ENCODE assay signal across 7 cellular contexts in the genomic region with DNA sequence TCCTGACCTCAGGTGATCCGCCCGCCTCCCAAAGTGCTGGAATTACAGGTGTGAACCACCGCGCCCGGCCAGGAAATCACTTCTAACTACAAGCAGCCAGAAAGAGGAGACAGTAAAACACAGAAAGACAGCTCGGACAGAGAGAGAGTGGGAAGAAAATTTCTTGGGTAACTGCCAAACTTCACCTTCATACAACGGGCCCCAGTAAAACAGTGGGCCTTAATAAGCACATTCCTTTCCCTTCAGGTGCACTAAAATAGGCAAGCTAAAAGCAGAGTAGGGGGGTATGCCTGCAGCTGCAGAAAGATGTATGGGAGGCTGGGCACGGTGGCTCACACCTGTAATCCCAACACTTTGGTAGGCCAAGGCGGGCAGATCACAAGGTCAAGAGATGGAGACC. TPM values are rescaled to one million over a fixed set of nuclear protein-coding genes. Genes with fewer than 3 reads are reported as not detected.
DNase-seq lines count a peak whose midpoint lies in the region; ATAC-seq and TF ChIP-seq lines count a peak whose summit lies in the region.
"Not testable (repeated sequence)": the region's sequence is repeated elsewhere in the genome, so short reads cannot be mapped to it uniquely, and the experiment has no call there.

No MANE protein-coding gene starts in this region.

- not testable (repeated sequence) for H3K27me3 ChIP-seq in CD8-positive, alpha-beta T cell (ENCODE audit: insufficient read depth, low read length); KMS-11 (ENCODE audit: insufficient read depth, low read depth); left ventricle myocardium inferior (ENCODE audit: low read depth)

- peaks cover 53% of the 10 kb centered on the region for H3K4me1 Mint-ChIP-seq in CD8-positive, alpha-beta T cell (ENCODE audit: low read depth)
- peaks cover 17% of the 10 kb centered on the region for H3K4me1 Mint-ChIP-seq in T-helper 1 cell treated with Interleukin-12 subunit alpha and Interleukin-12 subunit beta and Interleukin-4 antibody, amounts not matched to agents 30 μg/mL and 1 μg/mL, for 36 hours (ENCODE audit: low read depth)
- H3K4me1 Mint-ChIP-seq in activated T-helper 1 cell treated with anti-CD3 and anti-CD28 coated beads, Interleukin-12 subunit alpha, Interleukin-12 subunit beta, Interleukin-2, Interleukin-4 antibody, amounts not matched to agents 30 ng/mL and 10 ng/mL and 1 ng/mL, durations not matched to agents 14 hours and 24 hours and 36 hours (ENCODE audit: low read depth) = peaks cover 21% of the 10 kb centered on the region
- H3K4me1 Mint-ChIP-seq in MCF 10A (ENCODE audit: insufficient read depth, unreplicated experiment) = peaks cover 14% of the 10 kb centered on the region
- peaks cover 25% of the 10 kb centered on the region for H3K4me1 Mint-ChIP-seq in neural crest cell

- not testable (repeated sequence) for H3K9me3 ChIP-seq in CD8-positive, alpha-beta T cell (ENCODE audit: low read length); left ventricle myocardium inferior (replicated peaks)

- not testable (repeated sequence) for ATAC-seq in CD8-positive, alpha-beta T cell

- H3K27me3 Mint-ChIP-seq in CD8-positive, alpha-beta T cell (ENCODE audit: low read depth); T-helper 1 cell treated with Interleukin-12 subunit alpha and Interleukin-12 subunit beta and Interleukin-4 antibody, amounts not matched to agents 30 μg/mL and 1 μg/mL, for 36 hours (ENCODE audit: low read depth); activated T-helper 1 cell treated with anti-CD3 and anti-CD28 coated beads, Interleukin-12 subunit alpha, Interleukin-12 subunit beta, Interleukin-2, Interleukin-4 antibody, amounts not matched to agents 30 ng/mL and 10 ng/mL and 1 ng/mL, durations not matched to agents 14 hours and 24 hours and 36 hours (ENCODE audit: insufficient read depth); MCF 10A (ENCODE audit: insufficient read depth, unreplicated experiment); neural crest cell (ENCODE audit: low read depth): not testable (repeated sequence)

- not testable (repeated sequence) for H3K9ac ChIP-seq in KMS-11

- peaks cover 57% of the 10 kb centered on the region for H3K36me3 Mint-ChIP-seq in CD8-positive, alpha-beta T cell
- peaks cover 18% of the 10 kb centered on the region for H3K36me3 Mint-ChIP-seq in T-helper 1 cell treated with Interleukin-12 subunit alpha and Interleukin-12 subunit beta and Interleukin-4 antibody, amounts not matched to agents 30 μg/mL and 1 μg/mL, for 36 hours (ENCODE audit: low read depth)
- peaks cover 30% of the 10 kb centered on the region for H3K36me3 Mint-ChIP-seq in activated T-helper 1 cell treated with anti-CD3 and anti-CD28 coated beads, Interleukin-12 subunit alpha, Interleukin-12 subunit beta, Interleukin-2, Interleukin-4 antibody, amounts not matched to agents 30 ng/mL and 10 ng/mL and 1 ng/mL, durations not matched to agents 14 hours and 24 hours and 36 hours (ENCODE audit: low read depth)
- peaks cover 62% of the 10 kb centered on the region for H3K36me3 Mint-ChIP-seq in MCF 10A (ENCODE audit: insufficient read depth, unreplicated experiment)
- not testable (repeated sequence) for H3K36me3 Mint-ChIP-seq in neural crest cell (ENCODE audit: low read depth)

- peaks cover 23% of the 10 kb centered on the region for H3K36me3 ChIP-seq in CD8-positive, alpha-beta T cell (ENCODE audit: insufficient read depth, low read length)
- H3K36me3 ChIP-seq in KMS-11 (ENCODE audit: insufficient read depth) = not testable (repeated sequence)
- H3K36me3 ChIP-seq in left ventricle myocardium inferior = peaks cover 36% of the 10 kb centered on the region

- DNase-seq in CD8-positive, alpha-beta T cell; activated T-helper 1 cell treated with anti-CD3 and anti-CD28 coated beads, Interleukin-12 subunit alpha, Interleukin-12 subunit beta, Interleukin-2, Interleukin-4 antibody, amounts not matched to agents 30 ng/mL and 10 ng/mL and 1 ng/mL, durations not matched to agents 14 hours and 24 hours and 36 hours (ENCODE audit: low spot score); MCF 10A (ENCODE audit: unreplicated experiment); left ventricle myocardium inferior; neural crest cell (ENCODE audit: low read depth, low spot score): not testable (repeated sequence)

- peak overlapping the region; percentile 79 for H3K4me2 ChIP-seq in KMS-11

- H3K4me1 ChIP-seq in CD8-positive, alpha-beta T cell (ENCODE audit: insufficient read depth, low read length) = peaks cover 34% of the 10 kb centered on the region
- H3K4me1 ChIP-seq in KMS-11 (ENCODE audit: low read depth, poor library complexity, severe bottlenecking) = peaks cover 30% of the 10 kb centered on the region
- H3K4me1 ChIP-seq in left ventricle myocardium inferior = peaks cover 56% of the 10 kb centered on the region

- POLR2A ChIA-PET in CD8-positive, alpha-beta T cell (lab: Charles Lee) = not testable (repeated sequence)
- POLR2A ChIA-PET in MCF 10A (lab: Yijun Ruan, JAX) = interaction anchor here (1.7 to 4.9 kb wide), 3 partner anchors 10 to 51 kb away, joined by 8 to 37 read pairs (median 12); a partner anchor contains a TSS

- BruUV-seq in MCF 10A (replicated peaks; lab: Mats Ljungman, UMichigan) = not testable (repeated sequence)

- H3K4me3 Mint-ChIP-seq in CD8-positive, alpha-beta T cell = peak overlapping the region; percentile 65
- H3K4me3 Mint-ChIP-seq in T-helper 1 cell treated with Interleukin-12 subunit alpha and Interleukin-12 subunit beta and Interleukin-4 antibody, amounts not matched to agents 30 μg/mL and 1 μg/mL, for 36 hours = peak overlapping the region; percentile 94
- peak overlapping the region; percentile 94 for H3K4me3 Mint-ChIP-seq in activated T-helper 1 cell treated with anti-CD3 and anti-CD28 coated beads, Interleukin-12 subunit alpha, Interleukin-12 subunit beta, Interleukin-2, Interleukin-4 antibody, amounts not matched to agents 30 ng/mL and 10 ng/mL and 1 ng/mL, durations not matched to agents 14 hours and 24 hours and 36 hours
- H3K4me3 Mint-ChIP-seq in MCF 10A (ENCODE audit: unreplicated experiment) = peak overlapping the region; percentile 89
- peak overlapping the region; percentile 88 for H3K4me3 Mint-ChIP-seq in neural crest cell

- not testable (repeated sequence) for H3K9me3 Mint-ChIP-seq in CD8-positive, alpha-beta T cell; T-helper 1 cell treated with Interleukin-12 subunit alpha and Interleukin-12 subunit beta and Interleukin-4 antibody, amounts not matched to agents 30 μg/mL and 1 μg/mL, for 36 hours; activated T-helper 1 cell treated with anti-CD3 and anti-CD28 coated beads, Interleukin-12 subunit alpha, Interleukin-12 subunit beta, Interleukin-2, Interleukin-4 antibody, amounts not matched to agents 30 ng/mL and 10 ng/mL and 1 ng/mL, durations not matched to agents 14 hours and 24 hours and 36 hours; MCF 10A (ENCODE audit: unreplicated experiment); neural crest cell

- H3K27ac ChIP-seq in CD8-positive, alpha-beta T cell (ENCODE audit: low read depth, low read length); KMS-11; left ventricle myocardium inferior (replicated peaks): not testable (repeated sequence)

- not testable (repeated sequence) for H2AFZ ChIP-seq in KMS-11 (ENCODE audit: low read depth)

- not testable (repeated sequence) for H4K20me1 ChIP-seq in KMS-11 (ENCODE audit: insufficient read depth)

- not testable (repeated sequence) for H3K4me3 ChIP-seq in CD8-positive, alpha-beta T cell (ENCODE audit: low read depth, low read length); KMS-11 (IDR thresholded peaks at IDR 0.05; ENCODE audit: insufficient read depth, low read depth, low read length)
- peak overlapping the region; percentile 94 for H3K4me3 ChIP-seq in left ventricle myocardium inferior

- not testable (repeated sequence) for TF ChIP-seq CTCF in CD8-positive, alpha-beta T cell (IDR thresholded peaks at IDR 0.05); KMS-11 (conservative IDR thresholded peaks at IDR 0.05; ENCODE audit: low read depth, low read length); MCF 10A (IDR thresholded peaks at IDR 0.05; ENCODE audit: unreplicated experiment); left ventricle myocardium inferior (IDR thresholded peaks at IDR 0.05; ENCODE audit: borderline replicate concordance); neural crest cell (conservative IDR thresholded peaks at IDR 0.05)

- H3K27ac Mint-ChIP-seq in CD8-positive, alpha-beta T cell = peak overlapping the region; percentile 60
- H3K27ac Mint-ChIP-seq in T-helper 1 cell treated with Interleukin-12 subunit alpha and Interleukin-12 subunit beta and Interleukin-4 antibody, amounts not matched to agents 30 μg/mL and 1 μg/mL, for 36 hours = peak overlapping the region; percentile 52
- H3K27ac Mint-ChIP-seq in activated T-helper 1 cell treated with anti-CD3 and anti-CD28 coated beads, Interleukin-12 subunit alpha, Interleukin-12 subunit beta, Interleukin-2, Interleukin-4 antibody, amounts not matched to agents 30 ng/mL and 10 ng/mL and 1 ng/mL, durations not matched to agents 14 hours and 24 hours and 36 hours = not testable (repeated sequence)
- H3K27ac Mint-ChIP-seq in MCF 10A (ENCODE audit: low read depth, unreplicated experiment) (peak overlapping the region; percentile 88), neural crest cell (ENCODE audit: unreplicated experiment) (peak overlapping the region; percentile 81)

- H3K79me2 ChIP-seq in KMS-11 (ENCODE audit: insufficient read depth, low read depth) = peaks cover 79% of the 10 kb centered on the region

- intact Hi-C loops in CD8-positive, alpha-beta T cell (cut with DNase I, micrococcal nuclease) = loop anchor here in 1 of 2 experiments (5.0 kb wide), 1 partner anchor 405 kb away; a partner anchor contains a TSS
- intact Hi-C loops in activated T-helper 1 cell treated with anti-CD3 and anti-CD28 coated beads, Interleukin-12 subunit alpha, Interleukin-12 subunit beta, Interleukin-2, Interleukin-4 antibody, amounts not matched to agents 30 ng/mL and 10 ng/mL and 1 ng/mL, durations not matched to agents 14 hours and 24 hours and 36 hours (cut with micrococcal nuclease) = loop anchor here (5.0 kb wide), 2 partner anchors 635 to 985 kb away; a partner anchor contains a TSS
- intact Hi-C loops in MCF 10A (cut with micrococcal nuclease); left ventricle myocardium inferior (cut with micrococcal nuclease): not testable (repeated sequence)

- CTCF ChIA-PET in CD8-positive, alpha-beta T cell (lab: Charles Lee) = not testable (repeated sequence)
- CTCF ChIA-PET in MCF 10A (lab: Yijun Ruan, JAX) = interaction anchor here (1.0 to 3.4 kb wide), 2 partner anchors 22 to 70 kb away, joined by 3 to 32 read pairs; a partner anchor contains a TSS

RNA-seq across cellular contexts. Expression of a gene that starts 1.6 kb away (rescaled TPM):
- total RNA-seq in CD8-positive, alpha-beta T cell = 100 to 1,000 TPM; 207 to 211 TPM
- total RNA-seq in activated T-helper 1 cell treated with anti-CD3 and anti-CD28 coated beads, Interleukin-12 subunit alpha, Interleukin-12 subunit beta, Interleukin-2, Interleukin-4 antibody, amounts not matched to agents 30 ng/mL and 10 ng/mL and 1 ng/mL, durations not matched to agents 14 hours and 24 hours and 36 hours = 221 and 229 TPM in 2 replicates
- total RNA-seq in MCF 10A (2022) (310 and 456 TPM in 2 replicates), left ventricle myocardium inferior (128 TPM), neural crest cell (194 and 196 TPM in 2 replicates)

RNA-seq across cellular contexts. Expression of a gene that starts 1.9 kb away (rescaled TPM):
- 10 to 100 TPM; 67.1 to 72.8 TPM for total RNA-seq in CD8-positive, alpha-beta T cell
- 101 and 114 TPM in 2 replicates for total RNA-seq in activated T-helper 1 cell treated with anti-CD3 and anti-CD28 coated beads, Interleukin-12 subunit alpha, Interleukin-12 subunit beta, Interleukin-2, Interleukin-4 antibody, amounts not matched to agents 30 ng/mL and 10 ng/mL and 1 ng/mL, durations not matched to agents 14 hours and 24 hours and 36 hours
- total RNA-seq in MCF 10A (2022) (87.7 and 98.8 TPM in 2 replicates), left ventricle myocardium inferior (22.4 TPM), neural crest cell (54.9 and 56.6 TPM in 2 replicates)

RNA-seq across cellular contexts. Expression of a gene that starts 21.6 kb away (rescaled TPM):
- not detected for total RNA-seq in CD8-positive, alpha-beta T cell
- total RNA-seq in activated T-helper 1 cell treated with anti-CD3 and anti-CD28 coated beads, Interleukin-12 subunit alpha, Interleukin-12 subunit beta, Interleukin-2, Interleukin-4 antibody, amounts not matched to agents 30 ng/mL and 10 ng/mL and 1 ng/mL, durations not matched to agents 14 hours and 24 hours and 36 hours = not detected in 2 replicates
- total RNA-seq in MCF 10A (2022) (not detected in 2 replicates), left ventricle myocardium inferior (1.4 TPM), neural crest cell (27.7 and 29.8 TPM in 2 replicates)

RNA-seq across cellular contexts. Expression of a gene that starts 23.4 kb away (rescaled TPM):
- under 1 TPM in 1 of 2 experiments, not detected in 1; 0.90 TPM for total RNA-seq in CD8-positive, alpha-beta T cell
- total RNA-seq in activated T-helper 1 cell treated with anti-CD3 and anti-CD28 coated beads, Interleukin-12 subunit alpha, Interleukin-12 subunit beta, Interleukin-2, Interleukin-4 antibody, amounts not matched to agents 30 ng/mL and 10 ng/mL and 1 ng/mL, durations not matched to agents 14 hours and 24 hours and 36 hours = 0.29 and 0.75 TPM in 2 replicates
- total RNA-seq in MCF 10A (2022) (57.9 and 58.9 TPM in 2 replicates), left ventricle myocardium inferior (14.7 TPM), neural crest cell (71.4 and 78.8 TPM in 2 replicates)

Comparison
In these comparisons a context has a peak if more than half of its experiments do, and no peak if none do; other contexts are left out.
1. RNA of a gene that starts 21.6 kb away (total RNA-seq): 27.7 to 29.8 TPM in neural crest cell; 1.4 TPM in left ventricle myocardium inferior (single experiment), not detected in activated T-helper 1 cell treated with anti-CD3 and anti-CD28 coated beads, Interleukin-12 subunit alpha, Interleukin-12 subunit beta, Interleukin-2, Interleukin-4 antibody, amounts not matched to agents 30 ng/mL and 10 ng/mL and 1 ng/mL, durations not matched to agents 14 hours and 24 hours and 36 hours, not detected in CD8-positive, alpha-beta T cell and not detected in MCF 10A; every median in the first group is over 10 times any median in the second.
2. Peak in every context shown above with its lines, with median percentiles within 50 percentile points of each other: H3K4me3 Mint-ChIP-seq.